1 cellular context compared by ENCODE assay signal in the genomic region with DNA sequence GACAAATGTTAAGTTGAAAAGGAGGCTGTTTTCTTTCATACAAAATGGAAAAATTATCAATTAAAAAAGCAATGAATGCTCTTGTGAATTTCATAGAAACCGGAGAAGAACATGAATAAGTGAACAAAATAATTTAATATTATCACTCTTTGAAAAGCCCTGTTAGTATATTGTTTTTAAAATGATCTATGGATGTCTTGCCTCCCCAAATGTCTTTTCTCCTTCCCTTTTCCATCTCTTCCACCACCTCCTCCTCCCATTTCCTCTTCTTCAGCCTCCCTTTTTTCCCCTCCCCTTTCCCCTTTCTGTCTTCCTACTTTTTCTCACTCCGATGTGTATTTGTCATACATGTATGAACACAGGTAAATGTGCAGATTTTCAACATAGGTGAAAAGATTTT.
TF ChIP-seq lines count a peak whose summit lies in the region.

No MANE protein-coding gene starts in this region.

TF ChIP-seq in GM23338, 12 proteins besides CTCF, POLR2A, EP300 and RAD21 (continued from another document):
- TF ChIP-seq, protein P1, sequence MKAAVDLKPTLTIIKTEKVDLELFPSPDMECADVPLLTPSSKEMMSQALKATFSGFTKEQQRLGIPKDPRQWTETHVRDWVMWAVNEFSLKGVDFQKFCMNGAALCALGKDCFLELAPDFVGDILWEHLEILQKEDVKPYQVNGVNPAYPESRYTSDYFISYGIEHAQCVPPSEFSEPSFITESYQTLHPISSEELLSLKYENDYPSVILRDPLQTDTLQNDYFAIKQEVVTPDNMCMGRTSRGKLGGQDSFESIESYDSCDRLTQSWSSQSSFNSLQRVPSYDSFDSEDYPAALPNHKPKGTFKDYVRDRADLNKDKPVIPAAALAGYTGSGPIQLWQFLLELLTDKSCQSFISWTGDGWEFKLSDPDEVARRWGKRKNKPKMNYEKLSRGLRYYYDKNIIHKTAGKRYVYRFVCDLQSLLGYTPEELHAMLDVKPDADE (IDR thresholded peaks at IDR 0.05): no peak
- TF ChIP-seq, protein P2, sequence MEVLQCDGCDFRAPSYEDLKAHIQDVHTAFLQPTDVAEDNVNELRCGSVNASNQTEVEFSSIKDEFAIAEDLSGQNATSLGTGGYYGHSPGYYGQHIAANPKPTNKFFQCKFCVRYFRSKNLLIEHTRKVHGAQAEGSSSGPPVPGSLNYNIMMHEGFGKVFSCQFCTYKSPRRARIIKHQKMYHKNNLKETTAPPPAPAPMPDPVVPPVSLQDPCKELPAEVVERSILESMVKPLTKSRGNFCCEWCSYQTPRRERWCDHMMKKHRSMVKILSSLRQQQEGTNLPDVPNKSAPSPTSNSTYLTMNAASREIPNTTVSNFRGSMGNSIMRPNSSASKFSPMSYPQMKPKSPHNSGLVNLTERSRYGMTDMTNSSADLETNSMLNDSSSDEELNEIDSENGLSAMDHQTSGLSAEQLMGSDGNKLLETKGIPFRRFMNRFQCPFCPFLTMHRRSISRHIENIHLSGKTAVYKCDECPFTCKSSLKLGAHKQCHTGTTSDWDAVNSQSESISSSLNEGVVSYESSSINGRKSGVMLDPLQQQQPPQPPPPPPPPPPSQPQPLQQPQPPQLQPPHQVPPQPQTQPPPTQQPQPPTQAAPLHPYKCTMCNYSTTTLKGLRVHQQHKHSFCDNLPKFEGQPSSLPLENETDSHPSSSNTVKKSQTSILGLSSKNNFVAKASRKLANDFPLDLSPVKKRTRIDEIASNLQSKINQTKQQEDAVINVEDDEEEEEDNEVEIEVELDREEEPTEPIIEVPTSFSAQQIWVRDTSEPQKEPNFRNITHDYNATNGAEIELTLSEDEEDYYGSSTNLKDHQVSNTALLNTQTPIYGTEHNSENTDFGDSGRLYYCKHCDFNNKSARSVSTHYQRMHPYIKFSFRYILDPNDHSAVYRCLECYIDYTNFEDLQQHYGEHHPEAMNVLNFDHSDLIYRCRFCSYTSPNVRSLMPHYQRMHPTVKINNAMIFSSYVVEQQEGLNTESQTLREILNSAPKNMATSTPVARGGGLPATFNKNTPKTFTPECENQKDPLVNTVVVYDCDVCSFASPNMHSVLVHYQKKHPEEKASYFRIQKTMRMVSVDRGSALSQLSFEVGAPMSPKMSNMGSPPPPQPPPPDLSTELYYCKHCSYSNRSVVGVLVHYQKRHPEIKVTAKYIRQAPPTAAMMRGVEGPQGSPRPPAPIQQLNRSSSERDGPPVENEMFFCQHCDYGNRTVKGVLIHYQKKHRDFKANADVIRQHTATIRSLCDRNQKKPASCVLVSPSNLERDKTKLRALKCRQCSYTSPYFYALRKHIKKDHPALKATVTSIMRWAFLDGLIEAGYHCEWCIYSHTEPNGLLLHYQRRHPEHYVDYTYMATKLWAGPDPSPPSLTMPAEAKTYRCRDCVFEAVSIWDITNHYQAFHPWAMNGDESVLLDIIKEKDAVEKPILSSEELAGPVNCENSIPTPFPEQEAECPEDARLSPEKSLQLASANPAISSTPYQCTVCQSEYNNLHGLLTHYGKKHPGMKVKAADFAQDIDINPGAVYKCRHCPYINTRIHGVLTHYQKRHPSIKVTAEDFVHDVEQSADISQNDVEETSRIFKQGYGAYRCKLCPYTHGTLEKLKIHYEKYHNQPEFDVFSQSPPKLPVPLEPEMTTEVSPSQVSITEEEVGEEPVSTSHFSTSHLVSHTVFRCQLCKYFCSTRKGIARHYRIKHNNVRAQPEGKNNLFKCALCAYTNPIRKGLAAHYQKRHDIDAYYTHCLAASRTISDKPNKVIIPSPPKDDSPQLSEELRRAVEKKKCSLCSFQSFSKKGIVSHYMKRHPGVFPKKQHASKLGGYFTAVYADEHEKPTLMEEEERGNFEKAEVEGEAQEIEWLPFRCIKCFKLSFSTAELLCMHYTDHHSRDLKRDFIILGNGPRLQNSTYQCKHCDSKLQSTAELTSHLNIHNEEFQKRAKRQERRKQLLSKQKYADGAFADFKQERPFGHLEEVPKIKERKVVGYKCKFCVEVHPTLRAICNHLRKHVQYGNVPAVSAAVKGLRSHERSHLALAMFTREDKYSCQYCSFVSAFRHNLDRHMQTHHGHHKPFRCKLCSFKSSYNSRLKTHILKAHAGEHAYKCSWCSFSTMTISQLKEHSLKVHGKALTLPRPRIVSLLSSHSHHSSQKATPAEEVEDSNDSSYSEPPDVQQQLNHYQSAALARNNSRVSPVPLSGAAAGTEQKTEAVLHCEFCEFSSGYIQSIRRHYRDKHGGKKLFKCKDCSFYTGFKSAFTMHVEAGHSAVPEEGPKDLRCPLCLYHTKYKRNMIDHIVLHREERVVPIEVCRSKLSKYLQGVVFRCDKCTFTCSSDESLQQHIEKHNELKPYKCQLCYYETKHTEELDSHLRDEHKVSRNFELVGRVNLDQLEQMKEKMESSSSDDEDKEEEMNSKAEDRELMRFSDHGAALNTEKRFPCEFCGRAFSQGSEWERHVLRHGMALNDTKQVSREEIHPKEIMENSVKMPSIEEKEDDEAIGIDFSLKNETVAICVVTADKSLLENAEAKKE (CRISPR knock-in tag; IDR thresholded peaks at IDR 0.05): no peak
- TF ChIP-seq JUNB (IDR thresholded peaks at IDR 0.05; ENCODE audit: unreplicated experiment) (no peak), STAT1 (IDR thresholded peaks at IDR 0.05; ENCODE audit: unreplicated experiment) (no peak), CREB1 (CRISPR knock-in tag; IDR thresholded peaks at IDR 0.05; ENCODE audit: low read depth) (no peak)
- TF ChIP-seq, protein P3, sequence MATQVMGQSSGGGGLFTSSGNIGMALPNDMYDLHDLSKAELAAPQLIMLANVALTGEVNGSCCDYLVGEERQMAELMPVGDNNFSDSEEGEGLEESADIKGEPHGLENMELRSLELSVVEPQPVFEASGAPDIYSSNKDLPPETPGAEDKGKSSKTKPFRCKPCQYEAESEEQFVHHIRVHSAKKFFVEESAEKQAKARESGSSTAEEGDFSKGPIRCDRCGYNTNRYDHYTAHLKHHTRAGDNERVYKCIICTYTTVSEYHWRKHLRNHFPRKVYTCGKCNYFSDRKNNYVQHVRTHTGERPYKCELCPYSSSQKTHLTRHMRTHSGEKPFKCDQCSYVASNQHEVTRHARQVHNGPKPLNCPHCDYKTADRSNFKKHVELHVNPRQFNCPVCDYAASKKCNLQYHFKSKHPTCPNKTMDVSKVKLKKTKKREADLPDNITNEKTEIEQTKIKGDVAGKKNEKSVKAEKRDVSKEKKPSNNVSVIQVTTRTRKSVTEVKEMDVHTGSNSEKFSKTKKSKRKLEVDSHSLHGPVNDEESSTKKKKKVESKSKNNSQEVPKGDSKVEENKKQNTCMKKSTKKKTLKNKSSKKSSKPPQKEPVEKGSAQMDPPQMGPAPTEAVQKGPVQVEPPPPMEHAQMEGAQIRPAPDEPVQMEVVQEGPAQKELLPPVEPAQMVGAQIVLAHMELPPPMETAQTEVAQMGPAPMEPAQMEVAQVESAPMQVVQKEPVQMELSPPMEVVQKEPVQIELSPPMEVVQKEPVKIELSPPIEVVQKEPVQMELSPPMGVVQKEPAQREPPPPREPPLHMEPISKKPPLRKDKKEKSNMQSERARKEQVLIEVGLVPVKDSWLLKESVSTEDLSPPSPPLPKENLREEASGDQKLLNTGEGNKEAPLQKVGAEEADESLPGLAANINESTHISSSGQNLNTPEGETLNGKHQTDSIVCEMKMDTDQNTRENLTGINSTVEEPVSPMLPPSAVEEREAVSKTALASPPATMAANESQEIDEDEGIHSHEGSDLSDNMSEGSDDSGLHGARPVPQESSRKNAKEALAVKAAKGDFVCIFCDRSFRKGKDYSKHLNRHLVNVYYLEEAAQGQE (IDR thresholded peaks at IDR 0.05; ENCODE audit: unreplicated experiment): no peak
